ENCODE assay signal across 8 cellular contexts in genomic region chr1:7669559-7670208, GRCh38.
DNase-seq lines count a peak whose midpoint lies in the region; ATAC-seq, FAIRE-seq and TF ChIP-seq lines count a peak whose summit lies in the region.

No MANE protein-coding gene starts in this region.

- no peaks in the 10 kb centered on the region for H3K27me3 ChIP-seq in CD4-positive, CD25-positive, alpha-beta regulatory T cell (ENCODE audit: control insufficient read depth, insufficient read depth, low read length)

- H3K4me3 Mint-ChIP-seq in CD4-positive, CD25-positive, alpha-beta regulatory T cell = peak overlapping the region in 3 of 4 donors; percentile 67 to 70 (median 68)
- H3K4me3 Mint-ChIP-seq in HFFc6 (no peak overlapping the region), glutamatergic neuron (ENCODE audit: unreplicated experiment) (no peak overlapping the region), osteocyte (ENCODE audit: unreplicated experiment) (no peak overlapping the region)

- no peaks in the 10 kb centered on the region for H3K36me3 ChIP-seq in CD4-positive, CD25-positive, alpha-beta regulatory T cell (ENCODE audit: control insufficient read depth, insufficient read depth, low read length)

- FAIRE-seq in urothelium cell line (lab: Jason Lieb, UNC) = no peak

- peak overlapping the region in 2 of 3 donors; percentile 20 to 38 for H3K27ac Mint-ChIP-seq in CD4-positive, CD25-positive, alpha-beta regulatory T cell
- peak overlapping the region; percentile 69 for H3K27ac Mint-ChIP-seq in HFFc6
- H3K27ac Mint-ChIP-seq in glutamatergic neuron (ENCODE audit: unreplicated experiment) = peak overlapping the region; percentile 99
- H3K27ac Mint-ChIP-seq in osteocyte (ENCODE audit: unreplicated experiment) = no peak overlapping the region

- TF ChIP-seq CTCF in HFFc6 (IDR thresholded peaks at IDR 0.05) = peak; percentile 89
- peak; percentile 86 for TF ChIP-seq CTCF in glutamatergic neuron (IDR thresholded peaks at IDR 0.05; ENCODE audit: partially characterized antibody, unreplicated experiment)
- TF ChIP-seq CTCF in osteocyte (IDR thresholded peaks at IDR 0.05) = peak; percentile 79

- peak; percentile 46 to 63 (median 50) for DNase-seq in CD4-positive, CD25-positive, alpha-beta regulatory T cell
- DNase-seq in HFFc6 (peak; percentile 11), RPMI7951 (ENCODE audit: low read depth) (peak; percentile 33), glutamatergic neuron (peak; percentile 83), osteocyte (ENCODE audit: extremely low spot score, unreplicated experiment) (no peak), urothelium cell line (ENCODE audit: low spot score) (peak; percentile 64)
- peak; percentile 84 for DNase-seq in activated effector memory CD4-positive, alpha-beta T cell treated with anti-CD3 and anti-CD28 coated beads, Interleukin-2, amount 50 U/mL, for 16 hours

- no peak overlapping the region for H3K4me3 ChIP-seq in CD4-positive, CD25-positive, alpha-beta regulatory T cell (ENCODE audit: low read depth, low read length)

- no peaks in the 10 kb centered on the region for H3K9me3 ChIP-seq in CD4-positive, CD25-positive, alpha-beta regulatory T cell (ENCODE audit: control insufficient read depth in 2 of 2, low read length in 2 of 2)

- H3K4me1 Mint-ChIP-seq in CD4-positive, CD25-positive, alpha-beta regulatory T cell = peaks cover 0 to 30% (median 11%) of the 10 kb centered on the region in 4 donors
- H3K4me1 Mint-ChIP-seq in HFFc6 (ENCODE audit: low read depth) = peaks cover 14% of the 10 kb centered on the region
- peaks cover 20% of the 10 kb centered on the region for H3K4me1 Mint-ChIP-seq in glutamatergic neuron (ENCODE audit: low read depth, unreplicated experiment)
- H3K4me1 Mint-ChIP-seq in osteocyte (ENCODE audit: unreplicated experiment) = peaks cover 7% of the 10 kb centered on the region

- no peaks in the 10 kb centered on the region for H3K27me3 Mint-ChIP-seq in CD4-positive, CD25-positive, alpha-beta regulatory T cell
- H3K27me3 Mint-ChIP-seq in HFFc6 (ENCODE audit: insufficient read depth) = peaks cover 26% of the 10 kb centered on the region
- H3K27me3 Mint-ChIP-seq in glutamatergic neuron (ENCODE audit: unreplicated experiment) = peaks cover 21% of the 10 kb centered on the region
- H3K27me3 Mint-ChIP-seq in osteocyte (ENCODE audit: unreplicated experiment) = peaks cover 10% of the 10 kb centered on the region

- H3K36me3 Mint-ChIP-seq in CD4-positive, CD25-positive, alpha-beta regulatory T cell = no peaks in the 10 kb centered on the region
- H3K36me3 Mint-ChIP-seq in HFFc6 (ENCODE audit: low read depth) = no peaks in the 10 kb centered on the region
- peaks cover 1% of the 10 kb centered on the region for H3K36me3 Mint-ChIP-seq in glutamatergic neuron (ENCODE audit: unreplicated experiment)
- no peaks in the 10 kb centered on the region for H3K36me3 Mint-ChIP-seq in osteocyte (ENCODE audit: unreplicated experiment)

- peak; percentile 54 to 64 for ATAC-seq in CD4-positive, CD25-positive, alpha-beta regulatory T cell (ENCODE audit: low read depth in 2 of 2)
- no peak for ATAC-seq in HG03097 (IDR thresholded peaks at IDR 0.05; ENCODE audit: low FRiP score, unreplicated experiment)

- H3K4me1 ChIP-seq in CD4-positive, CD25-positive, alpha-beta regulatory T cell (ENCODE audit: control insufficient read depth, insufficient read depth, low read length, poor library complexity, severe bottlenecking) = peaks cover 24% of the 10 kb centered on the region

- H3K9me3 Mint-ChIP-seq in CD4-positive, CD25-positive, alpha-beta regulatory T cell = peaks cover 0 to 1% (median 0%) of the 10 kb centered on the region in 7 donors
- H3K9me3 Mint-ChIP-seq in HFFc6 (no peaks in the 10 kb centered on the region), glutamatergic neuron (ENCODE audit: unreplicated experiment) (peaks cover 8% of the 10 kb centered on the region), osteocyte (ENCODE audit: unreplicated experiment) (no peaks in the 10 kb centered on the region)

- no peak overlapping the region for H3K27ac ChIP-seq in CD4-positive, CD25-positive, alpha-beta regulatory T cell (ENCODE audit: insufficient read depth, low read length, poor library complexity, severe bottlenecking)

Comparison
In these comparisons a context has a peak if more than half of its experiments do, and no peak if none do; other contexts are left out.
1. H3K4me3 Mint-ChIP-seq: peak in CD4-positive, CD25-positive, alpha-beta regulatory T cell (3 of 4); none in HFFc6 (single experiment), glutamatergic neuron (single experiment) and osteocyte (single experiment).
2. Peak in every context shown above with its lines, with median percentiles within 50 percentile points of each other: CTCF ChIP-seq.